ENCODE assay signal across 25 cellular contexts in genomic region chr12:109645708-109646107, GRCh38.
"Had no signal": no experiment of that assay in that cellular context is flagged by ENCODE, and none has a peak within 500 bp of the region (broad histone marks: within the 10 kb centered on the region; RNA-seq: fewer than 3 reads in every experiment).

No MANE protein-coding gene starts in this region.

- H3K4me3 ChIP-seq: K562, SJSA1, SK-N-MC had no signal

- H3K9me3 Mint-ChIP-seq: IgD-negative memory B cell had no signal

- H3K4me3 Mint-ChIP-seq: IgD-negative memory B cell had no signal

- H3K9me3 ChIP-seq: SJSA1 had no signal

- DNase-seq: Kasumi-1, MM.1S, NCI-H1048, NCI-H1105, NCI-H1417, NCI-H1436 treated with DMSO at 0.1 percent for 48 hours, NCI-H1694, NCI-H187 treated with DMSO at 0.1 percent for 48 hours, NCI-H2029 treated with DMSO at 0.1 percent for 48 hours, NCI-H2171 treated with DMSO at 0.1 percent for 48 hours, NCI-H226, NCI-H446, NCI-H510A, NCI-H524 treated with DMSO at 0.1 percent for 48 hours, NCI-H69, NCI-H774, Right ventricle myocardium superior, RPMI8226, SIG-M5 had no signal

- H3K4me2 ChIP-seq: KMS-11 had no signal

- H3K27me3 ChIP-seq: SJSA1 had no signal

- H3K4me1 ChIP-seq: SJSA1 had no signal

- H3K4me1 Mint-ChIP-seq: IgD-negative memory B cell had no signal

- H3K9ac ChIP-seq: KMS-11 had no signal

- H3K27ac ChIP-seq: HL-60, KMS-11, SJSA1, SK-N-MC had no signal

- H3K36me3 ChIP-seq: SJSA1 had no signal
